ENCODE assay signal across 6 cellular contexts in the genomic region with DNA sequence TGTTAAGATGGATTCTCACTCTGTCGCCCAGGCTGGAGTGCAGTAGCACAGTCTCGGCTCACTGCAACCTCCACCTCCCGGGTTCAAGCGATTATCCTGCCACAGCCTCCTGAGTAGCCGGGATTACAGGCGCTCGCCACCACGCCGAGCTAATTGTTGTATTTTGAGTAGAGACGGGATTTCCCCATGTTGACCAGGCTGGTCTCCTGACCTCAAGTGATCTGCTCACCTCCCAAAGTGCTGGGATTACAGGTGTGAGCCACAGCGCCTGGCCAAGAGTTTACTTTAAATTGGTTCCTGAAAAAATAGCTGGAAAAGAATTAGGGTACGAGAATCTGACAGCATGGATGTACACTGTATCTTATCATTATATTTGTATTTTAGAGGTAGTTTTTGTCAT. TPM values are rescaled to one million over a fixed set of nuclear protein-coding genes. Genes with fewer than 3 reads are reported as not detected.
DNase-seq lines count a peak whose midpoint lies in the region; ATAC-seq, FAIRE-seq and TF ChIP-seq lines count a peak whose summit lies in the region.
"Not testable (repeated sequence)": the region's sequence is repeated elsewhere in the genome, so short reads cannot be mapped to it uniquely, and the experiment has no call there.

No MANE protein-coding gene starts in this region.

- H3K9me3 ChIP-seq in left lung, right lobe of liver, upper lobe of left lung: not testable (repeated sequence)

- H3K36me3 ChIP-seq in left lung (peaks cover 0 to 37% of the 10 kb centered on the region in 2 donors), right lobe of liver (peaks cover 0 to 27% (median 0%) of the 10 kb centered on the region in 4 donors), upper lobe of left lung (peaks cover 9 to 28% (median 17%) of the 10 kb centered on the region in 4 donors)

- H3K4me1 ChIP-seq in left lung (peaks cover 0 to 15% of the 10 kb centered on the region in 2 donors), right lobe of liver (peaks cover 0 to 36% (median 9%) of the 10 kb centered on the region in 4 donors), upper lobe of left lung (peaks cover 0 to 14% (median 3%) of the 10 kb centered on the region in 4 donors)

- H3K27me3 Mint-ChIP-seq in activated CD4-positive, alpha-beta T cell treated with anti-CD3 and anti-CD28 coated beads, Interleukin-2, amount 10 ng/mL, durations not matched to agents 24 days and 14 days; central memory CD8-positive, alpha-beta T cell: not testable (repeated sequence)

- not testable (repeated sequence) for H3K27ac Mint-ChIP-seq in activated CD4-positive, alpha-beta T cell treated with anti-CD3 and anti-CD28 coated beads, Interleukin-2, amount 10 ng/mL, durations not matched to agents 24 days and 14 days
- peak overlapping the region; percentile 38 for H3K27ac Mint-ChIP-seq in central memory CD8-positive, alpha-beta T cell (ENCODE audit: low read depth)

- H3K4me1 Mint-ChIP-seq in activated CD4-positive, alpha-beta T cell treated with anti-CD3 and anti-CD28 coated beads, Interleukin-2, amount 10 ng/mL, durations not matched to agents 24 days and 14 days, result peaks cover 26% of the 10 kb centered on the region
- peaks cover 20% of the 10 kb centered on the region for H3K4me1 Mint-ChIP-seq in central memory CD8-positive, alpha-beta T cell

- intact Hi-C loops in activated CD4-positive, alpha-beta T cell treated with anti-CD3 and anti-CD28 coated beads, Interleukin-2, amount 10 ng/mL, durations not matched to agents 24 days and 14 days (cut with micrococcal nuclease), result loop anchor here (2.0 kb wide), 1 partner anchor 19 kb away; a partner anchor contains a TSS
- intact Hi-C loops in left lung (cut with DNase I); right lobe of liver (cut with DNase I): not testable (repeated sequence)

- 55% methylated on average over 5 of the region's 12 CpGs for WGBS in right lobe of liver (ENCODE audit: insufficient coverage, low coverage, low lambda C conversion rate, missing lambda C conversion rate)
- WGBS in upper lobe of left lung, 2 donors, result 78 to 80% methylated on average over 12 of the region's 12 CpGs

- DNase-seq in GM12892 (ENCODE audit: insufficient read length); central memory CD8-positive, alpha-beta T cell (ENCODE audit: low spot score in 2 of 2); left lung: not testable (repeated sequence)
- DNase-seq in activated CD4-positive, alpha-beta T cell treated with anti-CD3 and anti-CD28 coated beads, Interleukin-2, amount 10 ng/mL, durations not matched to agents 24 days and 14 days, result peak; percentile 33
- peak in 2 of 3 donors; percentile 25 to 57 for DNase-seq in right lobe of liver
- peak; percentile 9 to 49 for DNase-seq in upper lobe of left lung

- TF ChIP-seq POLR2A in GM12892 (IDR thresholded peaks at IDR 0.05; ENCODE audit: low read depth, low read length); right lobe of liver (IDR thresholded peaks at IDR 0.05); upper lobe of left lung (IDR thresholded peaks at IDR 0.05): not testable (repeated sequence)

- H3K4me3 ChIP-seq in left lung, right lobe of liver, upper lobe of left lung: not testable (repeated sequence)

- H3K4me3 Mint-ChIP-seq in activated CD4-positive, alpha-beta T cell treated with anti-CD3 and anti-CD28 coated beads, Interleukin-2, amount 10 ng/mL, durations not matched to agents 24 days and 14 days; central memory CD8-positive, alpha-beta T cell: not testable (repeated sequence)

- peaks cover 30% of the 10 kb centered on the region for H3K36me3 Mint-ChIP-seq in activated CD4-positive, alpha-beta T cell treated with anti-CD3 and anti-CD28 coated beads, Interleukin-2, amount 10 ng/mL, durations not matched to agents 24 days and 14 days (ENCODE audit: low read depth)
- H3K36me3 Mint-ChIP-seq in central memory CD8-positive, alpha-beta T cell (ENCODE audit: insufficient read depth), result peaks cover 16% of the 10 kb centered on the region

- not testable (repeated sequence) for ATAC-seq in central memory CD8-positive, alpha-beta T cell (replicated peaks; ENCODE audit: extremely low read depth, poor library complexity, severe bottlenecking); upper lobe of left lung (ENCODE audit: low FRiP score in 2 of 2)
- ATAC-seq in left lung (peak; percentile 45), right lobe of liver (peak; percentile 64 to 80 (median 66))

- not testable (repeated sequence) for H3K27ac ChIP-seq in left lung
- H3K27ac ChIP-seq in right lobe of liver (peak overlapping the region in 2 of 3 donors; percentile 15 to 71), upper lobe of left lung (peak overlapping the region in 1 of 4 donors; percentile 1)

- TF ChIP-seq EP300 in upper lobe of left lung (IDR thresholded peaks at IDR 0.05), result not testable (repeated sequence)

- not testable (repeated sequence) for H3K27me3 ChIP-seq in left lung, right lobe of liver, upper lobe of left lung

- not testable (repeated sequence) for TF ChIP-seq CTCF in left lung (IDR thresholded peaks at IDR 0.05); right lobe of liver (IDR thresholded peaks at IDR 0.05); upper lobe of left lung (IDR thresholded peaks at IDR 0.05)

- H3K9me3 Mint-ChIP-seq in activated CD4-positive, alpha-beta T cell treated with anti-CD3 and anti-CD28 coated beads, Interleukin-2, amount 10 ng/mL, durations not matched to agents 24 days and 14 days; central memory CD8-positive, alpha-beta T cell: not testable (repeated sequence)

- peak; percentile 44 for FAIRE-seq in GM12892 (lab: Jason Lieb, UNC)

RNA-seq across cellular contexts. Expression of a gene that starts 20.0 kb away (rescaled TPM):
- 47.6 TPM for polyA plus RNA-seq in GM12892 (2012; ENCODE audit: missing spikeins)
- 32.8 and 34.2 TPM in 2 replicates for total RNA-seq in activated CD4-positive, alpha-beta T cell treated with anti-CD3 and anti-CD28 coated beads, Interleukin-2, amount 10 ng/mL, durations not matched to agents 24 days and 14 days
- total RNA-seq in left lung, result 10 to 100 TPM; 22.0 to 23.5 TPM
- total RNA-seq in right lobe of liver, result 10 to 100 TPM; 17.1 to 33.5 (median 22.8) TPM
- total RNA-seq in upper lobe of left lung, result 10 to 100 TPM; 17.7 to 54.8 (median 23.7) TPM

RNA-seq across cellular contexts. Expression of a gene that starts 58.8 kb away (rescaled TPM):
- polyA plus RNA-seq in GM12892 (2012; ENCODE audit: missing spikeins), result 9.8 TPM
- total RNA-seq in activated CD4-positive, alpha-beta T cell treated with anti-CD3 and anti-CD28 coated beads, Interleukin-2, amount 10 ng/mL, durations not matched to agents 24 days and 14 days, result 15.5 and 15.6 TPM in 2 replicates
- 10 to 100 TPM in 1 of 2 donors, 1 to 10 TPM in 1; 8.5 to 10.1 TPM for total RNA-seq in left lung
- total RNA-seq in right lobe of liver, result 1 to 10 TPM; 2.9 to 6.9 (median 3.9) TPM
- total RNA-seq in upper lobe of left lung, result 10 to 100 TPM in 3 of 6 donors, 1 to 10 TPM in 3; 7.0 to 41.9 (median 10.6) TPM
